18 cellular contexts compared by ENCODE assay signal in the genomic region with DNA sequence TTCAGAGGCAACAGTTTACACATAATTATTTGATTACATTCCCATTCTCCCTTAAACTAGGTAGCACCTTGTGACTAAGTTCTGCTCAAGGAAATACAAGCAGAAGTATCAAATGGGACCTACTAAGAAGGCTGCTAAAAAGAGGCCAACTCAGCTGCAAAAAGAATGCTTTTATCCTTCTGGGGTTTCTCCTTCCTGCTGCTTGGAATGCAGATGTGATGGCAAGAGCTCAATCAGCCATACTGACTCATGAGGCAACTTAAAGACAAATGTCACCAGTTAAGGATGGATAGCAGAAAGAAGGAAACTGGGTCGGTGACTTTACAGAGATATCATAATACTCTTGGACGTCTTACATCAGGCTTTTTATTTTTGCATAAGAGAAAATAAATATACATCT.
"Had no signal": no experiment of that assay in that cellular context is flagged by ENCODE, and none has a peak within 500 bp of the region (broad histone marks: within the 10 kb centered on the region; RNA-seq: fewer than 3 reads in every experiment).

No MANE protein-coding gene starts in this region.

- H3K36me3 ChIP-seq: ascending aorta, cardiac muscle cell, gastroesophageal sphincter, heart right ventricle, neutrophil had no signal

- H3K27ac ChIP-seq: ascending aorta, cardiac muscle cell, epithelial cell of prostate, gastroesophageal sphincter, heart right ventricle, neutrophil had no signal

- H3K4me3 Mint-ChIP-seq: activated T-helper 1 cell treated with anti-CD3 and anti-CD28 coated beads, Interleukin-12 subunit alpha, Interleukin-12 subunit beta, Interleukin-2, Interleukin-4 antibody, amounts not matched to agents 30 ng/mL and 10 ng/mL and 1 ng/mL, durations not matched to agents 14 hours and 24 hours and 36 hours; naive B cell; stimulated activated memory B cell treated with anti-CD40 and anti-IgM and Interleukin-4, amounts not matched to agents 10 μg/mL and 1 μg/mL and 100 μg/mL, for 72 hours had no signal

- H3K4me3 ChIP-seq: ascending aorta, cardiac muscle cell, gastroesophageal sphincter, heart right ventricle had no signal

- H3K27me3 ChIP-seq: ascending aorta, cardiac muscle cell, gastroesophageal sphincter, heart right ventricle, neutrophil had no signal

- H3K27me3 Mint-ChIP-seq: naive B cell; stimulated activated memory B cell treated with anti-CD40 and anti-IgM and Interleukin-4, amounts not matched to agents 10 μg/mL and 1 μg/mL and 100 μg/mL, for 72 hours had no signal

- H3K36me3 Mint-ChIP-seq: naive B cell; stimulated activated memory B cell treated with anti-CD40 and anti-IgM and Interleukin-4, amounts not matched to agents 10 μg/mL and 1 μg/mL and 100 μg/mL, for 72 hours had no signal

- H3K27ac Mint-ChIP-seq: activated T-helper 1 cell treated with anti-CD3 and anti-CD28 coated beads, Interleukin-12 subunit alpha, Interleukin-12 subunit beta, Interleukin-2, Interleukin-4 antibody, amounts not matched to agents 30 ng/mL and 10 ng/mL and 1 ng/mL, durations not matched to agents 14 hours and 24 hours and 36 hours; stimulated activated memory B cell treated with anti-CD40 and anti-IgM and Interleukin-4, amounts not matched to agents 10 μg/mL and 1 μg/mL and 100 μg/mL, for 72 hours had no signal

- ATAC-seq: gastroesophageal sphincter; heart right ventricle; left lobe of liver; stimulated activated memory B cell treated with anti-CD40 and anti-IgM and Interleukin-4, amounts not matched to agents 10 μg/mL and 1 μg/mL and 100 μg/mL, for 72 hours had no signal

- H3K9me3 ChIP-seq: ascending aorta, gastroesophageal sphincter, heart right ventricle, neutrophil had no signal

- H3K4me1 Mint-ChIP-seq: naive B cell; stimulated activated memory B cell treated with anti-CD40 and anti-IgM and Interleukin-4, amounts not matched to agents 10 μg/mL and 1 μg/mL and 100 μg/mL, for 72 hours had no signal

- FAIRE-seq: urothelium cell line had no signal

- H3K9me3 Mint-ChIP-seq: activated T-helper 1 cell treated with anti-CD3 and anti-CD28 coated beads, Interleukin-12 subunit alpha, Interleukin-12 subunit beta, Interleukin-2, Interleukin-4 antibody, amounts not matched to agents 30 ng/mL and 10 ng/mL and 1 ng/mL, durations not matched to agents 14 hours and 24 hours and 36 hours; stimulated activated memory B cell treated with anti-CD40 and anti-IgM and Interleukin-4, amounts not matched to agents 10 μg/mL and 1 μg/mL and 100 μg/mL, for 72 hours had no signal

- DNase-seq: activated CD4-positive, alpha-beta T cell treated with anti-CD3 and anti-CD28 coated beads, Interleukin-2, amount 50 U/mL, for 1 hour; activated CD4-positive, CD25-positive, alpha-beta regulatory T cell; activated CD8-positive, alpha-beta memory T cell treated with anti-CD3 and anti-CD28 coated beads for 24 hours; activated naive CD4-positive, alpha-beta T cell; heart right ventricle; islet precursor cell; naive B cell; posterior cingulate gyrus; retina had no signal

- H3K4me1 ChIP-seq: ascending aorta, gastroesophageal sphincter, heart right ventricle had no signal
